Comparison of ENCODE assay signal across 14 cellular contexts in the genomic region with DNA sequence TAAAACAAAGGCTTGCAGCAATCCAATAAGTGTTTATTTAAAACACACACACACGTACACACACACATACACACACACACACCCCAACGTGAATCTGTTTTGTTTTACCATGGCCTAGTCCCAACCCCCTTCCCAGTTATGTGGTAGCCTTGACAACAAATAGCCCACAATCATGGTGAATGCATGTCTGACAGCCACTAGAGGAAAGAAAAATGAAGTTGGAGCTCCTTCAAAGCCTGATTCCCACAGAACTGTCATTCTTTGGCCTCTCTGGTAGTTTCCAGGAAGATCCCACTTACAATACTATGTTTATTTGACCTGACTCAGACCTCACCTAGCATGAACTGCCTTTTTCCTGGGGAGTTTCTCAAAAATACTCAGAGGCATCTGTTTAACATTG.
DNase-seq lines count a peak whose midpoint lies in the region; ATAC-seq, FAIRE-seq and TF ChIP-seq lines count a peak whose summit lies in the region.
"Had no signal": no experiment of that assay in that cellular context is flagged by ENCODE, and none has a peak within 500 bp of the region (broad histone marks: within the 10 kb centered on the region; RNA-seq: fewer than 3 reads in every experiment).

No MANE protein-coding gene starts in this region.

- peak overlapping the region in 2 of 3 experiments; percentile 81 for H3K27ac Mint-ChIP-seq in nephron
- H3K27ac Mint-ChIP-seq: activated B cell treated with CpG ODN at 0.5 μM for 24 hours; activated naive CD4-positive, alpha-beta T cell treated with anti-CD3 and anti-CD28 coated beads, Interleukin-2, amount 50 U/mL, for 24 hours had no signal

- no peak overlapping the region for H3K4me3 Mint-ChIP-seq in nephron
- H3K4me3 Mint-ChIP-seq: activated B cell treated with CpG ODN at 0.5 μM for 24 hours; activated naive CD4-positive, alpha-beta T cell treated with anti-CD3 and anti-CD28 coated beads, Interleukin-2, amount 50 U/mL, for 24 hours had no signal

- no peak overlapping the region for H3K4me3 ChIP-seq in NT2/D1 (ENCODE audit: insufficient read length, low read depth)
- H3K4me3 ChIP-seq: esophagus squamous epithelium had no signal

- H3K27me3 ChIP-seq in NT2/D1 (ENCODE audit: insufficient read depth, insufficient read length), result no peaks in the 10 kb centered on the region
- H3K27me3 ChIP-seq: esophagus squamous epithelium had no signal

- H3K36me3 ChIP-seq in NT2/D1 (ENCODE audit: insufficient read depth, insufficient read length, low read length), result peaks cover 18% of the 10 kb centered on the region

- H3K27ac ChIP-seq in epithelial cell of prostate, result peak overlapping the region; percentile 60
- H3K27ac ChIP-seq: esophagus squamous epithelium had no signal

- H3K9me3 Mint-ChIP-seq in nephron, result peaks cover 31% of the 10 kb centered on the region

- H3K9ac ChIP-seq in NT2/D1 (ENCODE audit: insufficient read length, low read depth), result no peak overlapping the region

- peaks cover 16% of the 10 kb centered on the region for H3K4me1 Mint-ChIP-seq in nephron
- H3K4me1 Mint-ChIP-seq: activated B cell treated with CpG ODN at 0.5 μM for 24 hours had no signal

- peak; percentile 15 for FAIRE-seq in GM18507 (lab: Jason Lieb, UNC)

- TF ChIP-seq CTCF in nephron (IDR thresholded peaks at IDR 0.05; ENCODE audit: unreplicated experiment in 3 of 3), result no peak

- H3K27me3 Mint-ChIP-seq in nephron (ENCODE audit: low read depth), result no peaks in the 10 kb centered on the region
- H3K27me3 Mint-ChIP-seq: activated B cell treated with CpG ODN at 0.5 μM for 24 hours; activated naive CD4-positive, alpha-beta T cell treated with anti-CD3 and anti-CD28 coated beads, Interleukin-2, amount 50 U/mL, for 24 hours had no signal

- peaks cover 3% of the 10 kb centered on the region for H3K4me1 ChIP-seq in NT2/D1 (ENCODE audit: insufficient read depth, insufficient read length)

- peaks cover 63% of the 10 kb centered on the region for H3K36me3 Mint-ChIP-seq in nephron (ENCODE audit: low read depth)

- DNase-seq in GM18507 (ENCODE audit: extremely low spot score, insufficient read length, low read depth), result no peak
- peak; percentile 22 for DNase-seq in NT2/D1 (ENCODE audit: low read depth, low spot score)
- no peak for DNase-seq in epithelial cell of prostate (ENCODE audit: low read depth, low spot score)
- DNase-seq in mucosa of gallbladder (ENCODE audit: low spot score), result no peak
- DNase-seq in NCI-H446 (lab: John Stamatoyannopoulos, UW), result no peak
- DNase-seq: activated B cell treated with CpG ODN at 0.5 μM for 24 hours; esophagus squamous epithelium; GOT3; NCI-H1092; stimulated activated naive CD4-positive, alpha-beta T cell treated with Interleukin-2 at 50 U/mL for 16 hours had no signal

- ATAC-seq in GM21825 (IDR thresholded peaks at IDR 0.05; ENCODE audit: unreplicated experiment) (no peak), GM21528 (IDR thresholded peaks at IDR 0.05; ENCODE audit: low FRiP score, unreplicated experiment) (no peak)

- peaks cover 20% of the 10 kb centered on the region for H3K9me3 ChIP-seq in NT2/D1 (ENCODE audit: insufficient read depth, low read length)
